10 cellular contexts compared by ENCODE assay signal in the genomic region with DNA sequence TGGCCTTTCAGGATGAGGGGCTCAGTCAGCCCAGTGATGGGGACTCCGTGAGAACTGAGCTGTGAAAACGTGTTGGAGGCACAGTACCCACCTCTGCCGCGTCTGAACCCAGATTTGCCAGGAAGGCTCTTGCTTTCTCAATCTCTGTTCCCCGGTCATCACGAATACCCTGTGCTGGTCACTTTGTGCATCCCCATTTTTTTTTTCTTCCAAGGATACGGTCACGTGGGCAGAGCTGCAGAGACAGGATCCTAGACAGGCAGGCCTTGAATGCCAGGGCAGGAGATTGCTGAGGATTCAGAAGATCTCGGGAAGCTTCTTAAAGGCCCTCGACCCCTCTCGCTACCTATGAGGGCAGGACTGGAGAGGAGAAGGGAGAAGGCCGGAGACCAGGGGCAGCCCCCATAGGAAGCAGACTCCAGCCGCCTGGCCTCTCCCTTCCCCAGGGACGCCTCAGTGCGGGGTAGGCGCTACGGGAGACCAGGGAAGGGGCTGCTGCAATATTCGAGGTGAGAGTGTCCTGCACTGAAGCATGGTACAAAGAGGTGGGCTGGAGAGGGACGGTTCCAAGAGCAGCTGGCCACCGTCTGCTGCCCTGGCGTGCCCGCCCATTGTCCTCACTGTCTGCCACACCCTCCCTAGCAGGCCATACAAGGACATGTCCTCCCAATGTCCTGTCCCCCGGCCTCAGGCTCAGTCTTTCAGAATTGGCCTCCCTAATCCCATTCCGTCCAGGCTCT. TPM values are rescaled to one million over a fixed set of nuclear protein-coding genes. Genes with fewer than 3 reads are reported as not detected.
DNase-seq lines count a peak whose midpoint lies in the region; FAIRE-seq and TF ChIP-seq lines count a peak whose summit lies in the region.
"Had no signal": no experiment of that assay in that cellular context is flagged by ENCODE, and none has a peak within 500 bp of the region (broad histone marks: within the 10 kb centered on the region; RNA-seq: fewer than 3 reads in every experiment).

No MANE protein-coding gene starts in this region.

- no peak overlapping the region for H3K27ac Mint-ChIP-seq in CD14-positive monocyte
- H3K27ac Mint-ChIP-seq in endothelial cell (ENCODE audit: unreplicated experiment): no peak overlapping the region

- intact Hi-C loops in CD14-positive monocyte (cut with micrococcal nuclease): loop anchor here (5.0 to 10.0 kb wide), 2 partner anchors 231 to 233 kb away; a partner anchor contains a TSS

- H3K9me3 ChIP-seq in NT2/D1 (ENCODE audit: insufficient read depth, low read length): no peaks in the 10 kb centered on the region
- peaks cover 4% of the 10 kb centered on the region for H3K9me3 ChIP-seq in trophoblast cell (ENCODE audit: insufficient read depth, low read depth, low read length)
- no peaks in the 10 kb centered on the region for H3K9me3 ChIP-seq in small intestine (ENCODE audit: control insufficient read depth, low read depth)
- H3K9me3 ChIP-seq: Peyer's patch had no signal

- H2AK5ac ChIP-seq in trophoblast cell (ENCODE audit: low read length): peak overlapping the region; percentile 80

- H4K8ac ChIP-seq in trophoblast cell (ENCODE audit: low read depth, low read length): peak overlapping the region; percentile 72

- H3K36me3 ChIP-seq in NT2/D1 (ENCODE audit: insufficient read depth, insufficient read length, low read length) (no peaks in the 10 kb centered on the region), trophoblast cell (ENCODE audit: control insufficient read depth in 1 of 2, insufficient read depth in 2 of 2, low read length in 2 of 2) (no peaks in the 10 kb centered on the region), small intestine (ENCODE audit: control insufficient read depth in 2 of 2, insufficient read depth in 2 of 2, low read length in 2 of 2) (no peaks in the 10 kb centered on the region)
- H3K36me3 ChIP-seq: Peyer's patch had no signal

- H3K4me1 ChIP-seq in NT2/D1 (ENCODE audit: insufficient read depth, insufficient read length): peaks cover 13% of the 10 kb centered on the region
- peaks cover 4 to 9% of the 10 kb centered on the region in 2 experiments for H3K4me1 ChIP-seq in trophoblast cell (ENCODE audit: control insufficient read depth in 1 of 2, insufficient read depth in 2 of 2, low read length in 2 of 2)
- no peaks in the 10 kb centered on the region for H3K4me1 ChIP-seq in small intestine (ENCODE audit: control insufficient read depth in 2 of 2, insufficient read depth in 1 of 2, low read depth in 1 of 2, low read length in 1 of 2)

- H3K4me1 Mint-ChIP-seq in CD14-positive monocyte (peaks cover 28% of the 10 kb centered on the region), endothelial cell (ENCODE audit: unreplicated experiment) (peaks cover 6% of the 10 kb centered on the region)

- peak overlapping the region; percentile 32 for H4K12ac ChIP-seq in trophoblast cell (ENCODE audit: low read depth, low read length)

- H3K14ac ChIP-seq in trophoblast cell (ENCODE audit: low read length): peak overlapping the region; percentile 51

- H3K27me3 Mint-ChIP-seq in CD14-positive monocyte (ENCODE audit: low read depth in 3 of 3) (peaks cover 10 to 14% (median 11%) of the 10 kb centered on the region in 3 donors), endothelial cell (ENCODE audit: unreplicated experiment) (peaks cover 5% of the 10 kb centered on the region)

- no peak for FAIRE-seq in small intestine (lab: Jason Lieb, UNC)

- H3K36me3 Mint-ChIP-seq in CD14-positive monocyte: no peaks in the 10 kb centered on the region
- H3K36me3 Mint-ChIP-seq in endothelial cell (ENCODE audit: low read depth, unreplicated experiment): no peaks in the 10 kb centered on the region

- no peak overlapping the region for H3K23ac ChIP-seq in trophoblast cell (ENCODE audit: low read length)

- H3K79me2 ChIP-seq in trophoblast cell (ENCODE audit: control insufficient read depth, insufficient read depth, low read length, poor library complexity): no peaks in the 10 kb centered on the region

- peak overlapping the region; percentile 67 for H2BK120ac ChIP-seq in trophoblast cell (ENCODE audit: insufficient read depth, low read length, poor library complexity)

- no CpG with 5 or more reads among the region's 24 CpGs for WGBS in trophoblast cell (ENCODE audit: extremely low coverage, insufficient coverage, insufficient read length)
- 65 to 73% (median 68%) methylated on average over 24 of the region's 24 CpGs for WGBS in small intestine, 3 donors

- H2BK5ac ChIP-seq in trophoblast cell (ENCODE audit: low read depth, low read length, poor library complexity): peak overlapping the region; percentile 41

- H2BK12ac ChIP-seq in trophoblast cell (ENCODE audit: low read length): peak overlapping the region; percentile 80

- H3K79me1 ChIP-seq in trophoblast cell (ENCODE audit: low read length): peaks cover 10% of the 10 kb centered on the region

- peak overlapping the region; percentile 76 for H4K91ac ChIP-seq in trophoblast cell (ENCODE audit: low read depth, low read length)

- H3K27me3 ChIP-seq in NT2/D1 (ENCODE audit: insufficient read depth, insufficient read length): peaks cover 6% of the 10 kb centered on the region
- no peaks in the 10 kb centered on the region for H3K27me3 ChIP-seq in trophoblast cell (ENCODE audit: insufficient read depth, low read length)
- peaks cover 0 to 3% of the 10 kb centered on the region in 2 donors for H3K27me3 ChIP-seq in small intestine (ENCODE audit: control insufficient read depth in 2 of 2, insufficient read depth in 2 of 2, low read length in 2 of 2)
- H3K27me3 ChIP-seq: Peyer's patch had no signal

- DNase-seq in CD14-positive monocyte (ENCODE audit: low spot score) (no peak), NT2/D1 (ENCODE audit: low read depth, low spot score) (no peak), endothelial cell (ENCODE audit: low spot score) (no peak), trophoblast cell (peak in 1 of 2 donors; percentile 22), HuH-7.5 (ENCODE audit: low spot score) (no peak), small intestine (no peak), NCI-H187 treated with DMSO at 0.1 percent for 48 hours (lab: John Stamatoyannopoulos, UW) (no peak)
- DNase-seq in activated naive CD4-positive, alpha-beta T cell treated with anti-CD3 and anti-CD28 coated beads, Interleukin-2, amount 50 U/mL, for 16 hours: no peak
- DNase-seq: DMS 273 treated with DMSO at 0.1 percent for 48 hours had no signal

- peak; percentile 79 for TF ChIP-seq CTCF in CD14-positive monocyte (IDR thresholded peaks at IDR 0.05)
- peak; percentile 42 for TF ChIP-seq CTCF in endothelial cell (IDR thresholded peaks at IDR 0.05; ENCODE audit: unreplicated experiment)

- H3K4ac ChIP-seq in trophoblast cell (ENCODE audit: low read depth, low read length): no peak overlapping the region

- H3K4me3 ChIP-seq in NT2/D1 (ENCODE audit: insufficient read length, low read depth): no peak overlapping the region
- H3K4me3 ChIP-seq in trophoblast cell (ENCODE audit: low read depth, low read length): no peak overlapping the region
- H3K4me3 ChIP-seq in small intestine (ENCODE audit: low read depth in 1 of 2, low read length in 2 of 2): no peak overlapping the region
- H3K4me3 ChIP-seq: Peyer's patch had no signal

- peak overlapping the region in 1 of 2 donors; percentile 79 for H3K4me3 Mint-ChIP-seq in CD14-positive monocyte
- no peak overlapping the region for H3K4me3 Mint-ChIP-seq in endothelial cell (ENCODE audit: unreplicated experiment)

- H3K18ac ChIP-seq in trophoblast cell (ENCODE audit: low read length): peak overlapping the region; percentile 50

- no peak overlapping the region for H3K27ac ChIP-seq in trophoblast cell (ENCODE audit: low read depth, low read length)
- no peak overlapping the region for H3K27ac ChIP-seq in small intestine (ENCODE audit: low read depth in 1 of 2, low read length in 1 of 2)
- H3K27ac ChIP-seq: Peyer's patch had no signal

- H2AFZ ChIP-seq in trophoblast cell (ENCODE audit: insufficient read depth, low read length, poor library complexity): peak overlapping the region; percentile 56

- H3K9ac ChIP-seq in NT2/D1 (ENCODE audit: insufficient read length, low read depth): peak overlapping the region; percentile 32
- H3K9ac ChIP-seq in trophoblast cell (ENCODE audit: low read length): no peak overlapping the region

- H3K9me3 Mint-ChIP-seq in CD14-positive monocyte: peaks cover 0 to 6% (median 4%) of the 10 kb centered on the region in 7 donors
- H3K9me3 Mint-ChIP-seq in endothelial cell (ENCODE audit: unreplicated experiment): no peaks in the 10 kb centered on the region

- H3K4me2 ChIP-seq in trophoblast cell (ENCODE audit: low read length): peak overlapping the region; percentile 9

RNA-seq across cellular contexts. Expression of a gene that starts 29.0 kb away (rescaled TPM):
- polyA plus RNA-seq in CD14-positive monocyte (1 to 10 TPM; 6.0 to 7.2 TPM), small intestine (1 to 10 TPM; 1.1 to 6.0 (median 2.2) TPM)
- 19.5 TPM for total RNA-seq in endothelial cell (ENCODE audit: unreplicated experiment)
- 20.9 and 23.2 TPM in 2 replicates for polyA plus RNA-seq in trophoblast cell (2013)
